Comparison of ENCODE assay signal across 6 cellular contexts in the genomic region with DNA sequence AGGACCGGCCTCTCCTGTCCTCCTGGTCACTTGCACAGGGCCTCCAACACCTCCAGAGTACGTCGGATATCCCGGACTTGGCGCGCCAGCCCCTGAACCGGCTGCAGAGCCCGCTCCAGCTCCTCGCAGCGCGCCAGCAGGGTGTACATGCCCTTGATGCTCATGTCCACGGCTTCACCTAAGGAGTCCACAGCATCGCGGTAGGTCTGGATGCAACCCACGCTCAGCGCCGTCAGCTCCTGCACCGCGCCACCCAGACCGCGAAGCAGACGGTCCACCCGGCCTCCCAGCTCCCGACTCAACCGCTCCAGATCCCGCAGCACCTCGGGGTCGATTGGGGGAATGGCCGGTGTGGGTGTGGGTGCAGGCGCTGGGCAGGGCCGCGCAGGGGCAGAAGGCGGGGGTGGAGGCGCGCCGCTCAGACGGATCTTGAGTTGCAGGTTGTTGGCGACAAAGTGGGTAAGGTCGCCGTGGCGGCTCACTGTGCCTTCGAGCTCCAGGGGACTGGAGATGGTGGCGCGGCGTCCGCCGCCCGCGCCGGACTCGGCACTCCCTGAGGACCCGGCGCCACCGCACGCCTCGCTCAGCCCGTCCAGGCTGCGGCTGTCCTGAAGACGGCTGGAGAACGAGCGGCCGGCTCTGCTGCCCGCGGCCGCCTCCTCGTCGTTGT.
DNase-seq lines count a peak whose midpoint lies in the region; ATAC-seq and TF ChIP-seq lines count a peak whose summit lies in the region.

No MANE protein-coding gene starts in this region.

- H3K36me3 ChIP-seq in iPS-15b (ENCODE audit: control insufficient read depth, insufficient read depth, low read length), result peaks cover 3% of the 10 kb centered on the region

- H3K4me3 ChIP-seq in iPS-15b (ENCODE audit: low read depth, low read length), result peak overlapping the region; percentile 76

- no peak overlapping the region for H3K9ac ChIP-seq in iPS-15b (ENCODE audit: low read depth, low read length)

- H3K9me3 ChIP-seq in iPS-15b (ENCODE audit: control insufficient read depth, insufficient read depth, low read length), result no peaks in the 10 kb centered on the region

- H3K27me3 ChIP-seq in iPS-15b (ENCODE audit: control insufficient read depth, insufficient read depth, low read length), result peaks cover 19% of the 10 kb centered on the region

- no peak for TF ChIP-seq CTCF in VCaP (conservative IDR thresholded peaks at IDR 0.05)

- H3K27ac ChIP-seq in VCaP, result peak overlapping the region; percentile 72

- DNase-seq in EL, result peak; percentile 26

- ATAC-seq in HG02678 (IDR thresholded peaks at IDR 0.05; ENCODE audit: unreplicated experiment) (no peak), GM19023 (IDR thresholded peaks at IDR 0.05; ENCODE audit: unreplicated experiment) (no peak), HG03457 (IDR thresholded peaks at IDR 0.05; ENCODE audit: unreplicated experiment) (no peak)

- peaks cover 14% of the 10 kb centered on the region for H3K4me1 ChIP-seq in iPS-15b (ENCODE audit: control insufficient read depth, insufficient read depth, low read length)
